Comparison of ENCODE assay signal across 12 cellular contexts in genomic region chr16:46822270-46822669, GRCh38. TPM values are rescaled to one million over a fixed set of nuclear protein-coding genes. Genes with fewer than 3 reads are reported as not detected.
DNase-seq lines count a peak whose midpoint lies in the region; ATAC-seq and TF ChIP-seq lines count a peak whose summit lies in the region.
"Had no signal": no experiment of that assay in that cellular context is flagged by ENCODE, and none has a peak within 500 bp of the region (broad histone marks: within the 10 kb centered on the region; RNA-seq: fewer than 3 reads in every experiment).

No MANE protein-coding gene starts in this region.

- in situ Hi-C loops in mammary epithelial cell (cut with MboI; ENCODE audit: low sequenced_read_pairs in 2 of 2): no loop called here

- peak overlapping the region; percentile 33 for H3K4me2 ChIP-seq in mammary epithelial cell (ENCODE audit: insufficient read depth, low read depth, low read length)
- H3K4me2 ChIP-seq in OCI-LY3 (ENCODE audit: low read length): peak overlapping the region; percentile 85

- H3K4me1 ChIP-seq in mammary epithelial cell (ENCODE audit: insufficient read depth, low read length) (peaks cover 21% of the 10 kb centered on the region), breast epithelium (no peaks in the 10 kb centered on the region), OCI-LY3 (ENCODE audit: low read length) (peaks cover 57% of the 10 kb centered on the region)

- DNase-seq in mammary epithelial cell: peak; percentile 46
- no peak for DNase-seq in breast epithelium (ENCODE audit: low spot score in 2 of 2)
- no peak for DNase-seq in stimulated activated naive CD8-positive, alpha-beta T cell treated with anti-CD3 and anti-CD28 coated beads, Interleukin-15, Interleukin-2, amounts not matched to agents 100 U/mL and 50 U/mL, for 24 hours
- DNase-seq in SIG-M5 (lab: John Stamatoyannopoulos, UW): no peak
- no peak for DNase-seq in UCSD-AML1 (lab: John Stamatoyannopoulos, UW; ENCODE audit: unreplicated experiment)
- DNase-seq in DMS153 treated with DMSO at 0.1 percent for 48 hours (lab: John Stamatoyannopoulos, UW; ENCODE audit: unreplicated experiment): no peak
- DNase-seq: activated naive CD8-positive, alpha-beta T cell treated with anti-CD3 and anti-CD28 coated beads, Interleukin-2, amount 10 ng/mL, durations not matched to agents 7 days and 5 days; DMS79; NCI-H446 had no signal

- H3K9me3 ChIP-seq in mammary epithelial cell (replicated peaks; ENCODE audit: insufficient read depth, low read length) (no peaks in the 10 kb centered on the region), breast epithelium (no peaks in the 10 kb centered on the region), OCI-LY3 (ENCODE audit: insufficient read depth, low read length) (no peaks in the 10 kb centered on the region)

- dilution Hi-C loops in mammary epithelial cell (cut with HindIII; ENCODE audit: low sequenced_read_pairs): no loop called here

- H3K27ac ChIP-seq in mammary epithelial cell (ENCODE audit: insufficient read depth, low read depth, low read length): no peak overlapping the region
- H3K27ac ChIP-seq in breast epithelium: no peak overlapping the region
- H3K27ac ChIP-seq in OCI-LY3 (ENCODE audit: low read length): peak overlapping the region; percentile 85

- no peak for TF ChIP-seq POLR2A in breast epithelium (IDR thresholded peaks at IDR 0.05)

- no TSS peak for BruUV-seq in mammary epithelial cell (replicated peaks; lab: Mats Ljungman, UMichigan)

- H3K4me3 ChIP-seq in mammary epithelial cell (replicated peaks in 1 of 3; ENCODE audit: insufficient read depth in 1 of 3, low read depth in 2 of 3, low read length in 3 of 3) (no peak overlapping the region), breast epithelium (no peak overlapping the region), OCI-LY3 (ENCODE audit: low read length) (peak overlapping the region; percentile 64)
- H3K4me3 ChIP-seq: lung had no signal

- no peak overlapping the region for H3K9ac ChIP-seq in mammary epithelial cell (ENCODE audit: insufficient read depth, low read length)
- peak overlapping the region; percentile 41; the same call in 1 of the 2 replicates for H3K9ac ChIP-seq in OCI-LY3 (ENCODE audit: low read length)

- TF ChIP-seq CTCF in mammary epithelial cell (conservative IDR thresholded peaks at IDR 0.05 in 1 of 2, IDR thresholded peaks at IDR 0.05 in 1 of 2; ENCODE audit: extremely low read depth in 1 of 2, insufficient read depth in 1 of 2, low read depth in 1 of 2, low read length in 2 of 2): no peak
- no peak for TF ChIP-seq CTCF in breast epithelium (IDR thresholded peaks at IDR 0.05)
- no peak for TF ChIP-seq CTCF in OCI-LY3 (IDR thresholded peaks at IDR 0.05; ENCODE audit: low read depth, low read length)

- H2AFZ ChIP-seq in mammary epithelial cell (ENCODE audit: low read depth, low read length) (no peak overlapping the region), OCI-LY3 (ENCODE audit: low read depth, low read length) (no peak overlapping the region)

- H3K79me2 ChIP-seq in mammary epithelial cell (ENCODE audit: insufficient read depth, low read length) (peaks cover 58% of the 10 kb centered on the region), OCI-LY3 (ENCODE audit: low read length) (peaks cover 99% of the 10 kb centered on the region)

- CTCF ChIA-PET in mammary epithelial cell (lab: Charles Lee; ENCODE audit: low non-redundant PET): interaction anchor here (0.7 kb wide), 1 partner anchor 135 kb away, joined by 3 read pairs; no protein-coding TSS in a partner anchor

- ATAC-seq in HG02610 (IDR thresholded peaks at IDR 0.05; ENCODE audit: unreplicated experiment): peak; percentile 85
- ATAC-seq in stimulated activated naive CD8-positive, alpha-beta T cell treated with anti-CD3 and anti-CD28 coated beads, Interleukin-15, Interleukin-2, amounts not matched to agents 100 U/mL and 50 U/mL, for 24 hours: peak; percentile 89

- no peaks in the 10 kb centered on the region for H3K27me3 ChIP-seq in mammary epithelial cell (ENCODE audit: insufficient read depth, low read length)
- H3K27me3 ChIP-seq in breast epithelium: no peaks in the 10 kb centered on the region
- H3K27me3 ChIP-seq in OCI-LY3 (ENCODE audit: low read depth, low read length): no peaks in the 10 kb centered on the region

- intact Hi-C loops in mammary epithelial cell (cut with micrococcal nuclease) (no loop called here), breast epithelium (cut with DNase I; ENCODE audit: low total_unique reads) (no loop called here)

- no peaks in the 10 kb centered on the region for H3K36me3 ChIP-seq in mammary epithelial cell (ENCODE audit: insufficient read depth, low read length)
- no peaks in the 10 kb centered on the region for H3K36me3 ChIP-seq in breast epithelium
- H3K36me3 ChIP-seq in OCI-LY3 (replicated peaks; ENCODE audit: low read depth, low read length): peaks cover 26% of the 10 kb centered on the region

- 84% methylated on average over 3 of the region's 3 CpGs for WGBS in mammary epithelial cell (ENCODE audit: low coverage, missing lambda C conversion rate)

- H4K20me1 ChIP-seq in mammary epithelial cell (ENCODE audit: insufficient read depth, low read length) (no peaks in the 10 kb centered on the region), OCI-LY3 (ENCODE audit: insufficient read depth, low read length) (peaks cover 89% of the 10 kb centered on the region)

RNA-seq across cellular contexts. Expression of gene C16orf87, which starts 8.7 kb away (rescaled TPM):
- total RNA-seq in mammary epithelial cell: 10 to 100 TPM in 1 of 2 donors, 1 to 10 TPM in 1; 8.0 to 12.3 TPM
- polyA plus RNA-seq in mammary epithelial cell: 3.5 TPM
- 4.4 TPM for polyA minus RNA-seq in mammary epithelial cell
- 1 to 10 TPM; 3.6 to 7.6 (median 5.9) TPM for total RNA-seq in breast epithelium
